In genomic region chr22:43479962-43480361, GRCh38 we compare ENCODE assay signal across 26 cellular contexts.
DNase-seq lines count a peak whose midpoint lies in the region; ATAC-seq and TF ChIP-seq lines count a peak whose summit lies in the region.
"Had no signal": no experiment of that assay in that cellular context is flagged by ENCODE, and none has a peak within 500 bp of the region (broad histone marks: within the 10 kb centered on the region; RNA-seq: fewer than 3 reads in every experiment).

No MANE protein-coding gene starts in this region.

- intact Hi-C loops in CD4-positive, alpha-beta T cell (cut with DNase I, micrococcal nuclease) = no loop called here

- TF ChIP-seq CTCF in CD4-positive, alpha-beta T cell (IDR thresholded peaks at IDR 0.05) = no peak
- TF ChIP-seq CTCF in upper lobe of left lung (IDR thresholded peaks at IDR 0.05) = no peak

- no peaks in the 10 kb centered on the region for H3K9me3 Mint-ChIP-seq in CD4-positive, alpha-beta T cell
- no peaks in the 10 kb centered on the region for H3K9me3 Mint-ChIP-seq in memory B cell
- H3K9me3 Mint-ChIP-seq: activated naive CD4-positive, alpha-beta T cell treated with anti-CD3 and anti-CD28 coated beads for 36 hours; activated T-cell treated with anti-CD3 and anti-CD28 coated beads, Interleukin-2, amount 50 U/mL, for 4 hours; CD4-positive, alpha-beta memory T cell had no signal

- H3K27ac Mint-ChIP-seq in CD4-positive, alpha-beta T cell = peak overlapping the region; percentile 24
- H3K27ac Mint-ChIP-seq in memory B cell = peak overlapping the region; percentile 12
- H3K27ac Mint-ChIP-seq: activated naive CD4-positive, alpha-beta T cell treated with anti-CD3 and anti-CD28 coated beads for 36 hours had no signal

- no peaks in the 10 kb centered on the region for H3K27me3 ChIP-seq in CD4-positive, alpha-beta T cell (ENCODE audit: control insufficient read depth, insufficient read depth, low read length)
- no peaks in the 10 kb centered on the region for H3K27me3 ChIP-seq in upper lobe of left lung
- H3K27me3 ChIP-seq: colonic mucosa, transverse colon had no signal

- no peaks in the 10 kb centered on the region for H3K27me3 Mint-ChIP-seq in CD4-positive, alpha-beta T cell
- H3K27me3 Mint-ChIP-seq in memory B cell = no peaks in the 10 kb centered on the region
- H3K27me3 Mint-ChIP-seq: CD4-positive, alpha-beta memory T cell had no signal

- H3K27ac ChIP-seq in CD4-positive, alpha-beta T cell (ENCODE audit: low read depth, low read length) = no peak overlapping the region
- no peak overlapping the region for H3K27ac ChIP-seq in upper lobe of left lung
- H3K27ac ChIP-seq: colonic mucosa, sigmoid colon, SJSA1, transverse colon had no signal

- TF ChIP-seq EP300 in upper lobe of left lung (IDR thresholded peaks at IDR 0.05) = no peak

- no peak overlapping the region for H3K4me3 ChIP-seq in Jurkat, Clone E6-1 (ENCODE audit: low read length)
- no peak overlapping the region for H3K4me3 ChIP-seq in upper lobe of left lung
- H3K4me3 ChIP-seq: colonic mucosa, mucosa of descending colon, sigmoid colon, SJSA1, transverse colon had no signal

- H3K4me1 ChIP-seq in upper lobe of left lung = peaks cover 0 to 4% (median 0%) of the 10 kb centered on the region in 4 donors
- H3K4me1 ChIP-seq: colonic mucosa, sigmoid colon, SJSA1, transverse colon had no signal

- WGBS in upper lobe of left lung, 2 donors = 62 to 65% methylated on average over 2 to 7 of the region's 7 CpGs

- no peak overlapping the region for H3K4me3 Mint-ChIP-seq in CD4-positive, alpha-beta T cell
- peak overlapping the region; percentile 6 for H3K4me3 Mint-ChIP-seq in memory B cell
- H3K4me3 Mint-ChIP-seq: activated naive CD4-positive, alpha-beta T cell treated with anti-CD3 and anti-CD28 coated beads for 36 hours; activated T-cell treated with anti-CD3 and anti-CD28 coated beads, Interleukin-2, amount 50 U/mL, for 4 hours; CD4-positive, alpha-beta memory T cell had no signal

- no peak for DNase-seq in CD4-positive, alpha-beta T cell
- DNase-seq in Jurkat, Clone E6-1 (ENCODE audit: low read depth, low spot score) = peak; percentile 12
- DNase-seq in NOMO-1 treated with dmso at 0.1 percent for 144 hours (lab: John Stamatoyannopoulos, UW; ENCODE audit: unreplicated experiment) (peak; percentile 70), memory B cell (ENCODE audit: low spot score in 2 of 2) (no peak), upper lobe of left lung (no peak), NCI-H524 (lab: John Stamatoyannopoulos, UW) (no peak)
- DNase-seq: activated CD4-positive, alpha-beta T cell treated with anti-CD3 and anti-CD28 coated beads for 1 hour; activated naive CD4-positive, alpha-beta T cell treated with anti-CD3 and anti-CD28 coated beads for 36 hours; activated T-cell treated with anti-CD3 and anti-CD28 coated beads, Interleukin-2, amount 50 U/mL, for 4 hours; amygdala; CD4-positive, alpha-beta memory T cell; colonic mucosa; DMS153; NCI-H1417; NCI-H2081 treated with DMSO at 0.1 percent for 48 hours; NCI-H345; NCI-H82; sigmoid colon; stimulated activated CD8-positive, alpha-beta memory T cell treated with anti-CD3 and anti-CD28 coated beads, Interleukin-4, amount 100 ng/mL, for 48 hours; T-helper 1 cell; transverse colon had no signal

- no peaks in the 10 kb centered on the region for H3K36me3 ChIP-seq in upper lobe of left lung
- H3K36me3 ChIP-seq: colonic mucosa, sigmoid colon, SJSA1, transverse colon had no signal

- H3K4me1 Mint-ChIP-seq in CD4-positive, alpha-beta T cell (ENCODE audit: low read depth) = peaks cover 16% of the 10 kb centered on the region
- H3K4me1 Mint-ChIP-seq in memory B cell = peaks cover 15% of the 10 kb centered on the region

- no peaks in the 10 kb centered on the region for H3K36me3 Mint-ChIP-seq in CD4-positive, alpha-beta T cell (ENCODE audit: low read depth)
- H3K36me3 Mint-ChIP-seq in memory B cell = no peaks in the 10 kb centered on the region
- H3K36me3 Mint-ChIP-seq: CD4-positive, alpha-beta memory T cell had no signal

- ATAC-seq in CD4-positive, alpha-beta T cell (ENCODE audit: poor library complexity) = no peak
- ATAC-seq in memory B cell (ENCODE audit: low read depth) = peak; percentile 46
- no peak for ATAC-seq in upper lobe of left lung (ENCODE audit: low FRiP score in 2 of 2)
- no peak for ATAC-seq in HG03521 (IDR thresholded peaks at IDR 0.05; ENCODE audit: unreplicated experiment)
- ATAC-seq in GM21737 (IDR thresholded peaks at IDR 0.05; ENCODE audit: unreplicated experiment) = no peak
- ATAC-seq: activated T-cell treated with anti-CD3 and anti-CD28 coated beads, Interleukin-2, amount 50 U/mL, for 4 hours; mucosa of descending colon; Panc1 had no signal

- CTCF ChIA-PET in CD4-positive, alpha-beta T cell (lab: Charles Lee) = no interaction called here

- no peak for TF ChIP-seq POLR2A in upper lobe of left lung (IDR thresholded peaks at IDR 0.05)

- H3K9me3 ChIP-seq in CD4-positive, alpha-beta T cell (ENCODE audit: control insufficient read depth, low read length) = no peaks in the 10 kb centered on the region
- H3K9me3 ChIP-seq in upper lobe of left lung = no peaks in the 10 kb centered on the region
- H3K9me3 ChIP-seq: colonic mucosa, mucosa of descending colon, sigmoid colon, SJSA1, transverse colon had no signal

- POLR2A ChIA-PET in CD4-positive, alpha-beta T cell (lab: Charles Lee) = no interaction called here

Comparison
In these comparisons a context has a peak if more than half of its experiments do, and no peak if none do; other contexts are left out.
1. DNase-seq: peak in Jurkat, Clone E6-1 (single experiment) and NOMO-1 treated with dmso at 0.1 percent for 144 hours (single experiment); none in CD4-positive, alpha-beta T cell (0 of 10), memory B cell (0 of 2), upper lobe of left lung (0 of 2) and NCI-H524 (0 of 2).